In the genomic region with DNA sequence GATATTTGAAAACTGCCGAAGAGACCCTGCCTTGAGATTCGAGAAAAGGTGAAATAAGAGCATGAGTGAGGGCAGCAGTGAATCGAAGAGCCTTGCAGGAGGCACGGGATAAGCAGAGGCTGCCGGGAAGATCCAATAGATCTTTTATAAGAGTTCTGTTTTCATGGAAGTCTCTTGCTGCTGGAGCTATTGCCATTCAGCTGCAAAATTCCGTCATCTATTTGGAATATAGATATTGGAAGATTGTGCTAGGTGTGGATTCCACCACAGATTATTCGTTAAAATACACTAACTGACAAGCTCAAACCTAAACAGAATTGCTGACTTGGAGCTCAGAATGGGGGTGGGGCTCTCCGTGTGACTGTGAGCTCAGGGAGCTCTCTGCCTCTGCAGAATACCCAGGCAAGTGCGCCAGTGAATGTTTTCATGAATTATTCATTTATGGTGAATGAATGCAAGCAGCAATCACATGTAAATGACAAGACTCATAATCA, we compare ENCODE assay signal across 10 cellular contexts.
A peak's percentile ranks its signal among the peaks of the same experiment; 100 is the strongest.
DNase-seq lines count a peak whose midpoint lies in the region; ATAC-seq and TF ChIP-seq lines count a peak whose summit lies in the region.
"Had no signal": no experiment of that assay in that cellular context is flagged by ENCODE, and none has a peak within 500 bp of the region (broad histone marks: within the 10 kb centered on the region; RNA-seq: fewer than 3 reads in every experiment).

No MANE protein-coding gene starts in this region.

- H3K27ac ChIP-seq in esophagus muscularis mucosa (replicated peaks in 1 of 4) (peak overlapping the region in 2 of 4 donors; percentile 32 to 62), Karpas-422 (ENCODE audit: low read length) (no peak overlapping the region)

- H3K4me3 Mint-ChIP-seq in nephron progenitor cell = peak overlapping the region; percentile 74
- H3K4me3 Mint-ChIP-seq in type B pancreatic cell = peak overlapping the region; percentile 42
- H3K4me3 Mint-ChIP-seq: stimulated activated naive CD8-positive, alpha-beta T cell treated with anti-CD3 and anti-CD28 coated beads, Interleukin-15, amount 100 ng/mL, for 72 hours had no signal

- H3K79me2 ChIP-seq in Karpas-422 (ENCODE audit: low read length) = no peaks in the 10 kb centered on the region

- peaks cover 9% of the 10 kb centered on the region for H3K9me3 Mint-ChIP-seq in nephron progenitor cell
- no peaks in the 10 kb centered on the region for H3K9me3 Mint-ChIP-seq in type B pancreatic cell
- H3K9me3 Mint-ChIP-seq: stimulated activated naive CD8-positive, alpha-beta T cell treated with anti-CD3 and anti-CD28 coated beads, Interleukin-15, amount 100 ng/mL, for 72 hours had no signal

- TF ChIP-seq POLR2A in esophagus muscularis mucosa (IDR thresholded peaks at IDR 0.05; ENCODE audit: low read depth) = no peak

- H3K27me3 Mint-ChIP-seq in nephron progenitor cell (ENCODE audit: low read depth, poor library complexity) (peaks cover 4% of the 10 kb centered on the region), type B pancreatic cell (peaks cover 19% of the 10 kb centered on the region)

- no peak overlapping the region for H3K9ac ChIP-seq in Karpas-422 (ENCODE audit: low read length)

- H3K4me1 ChIP-seq in esophagus muscularis mucosa = peaks cover 1 to 30% (median 5%) of the 10 kb centered on the region in 4 donors
- H3K4me1 ChIP-seq in Karpas-422 (ENCODE audit: low read length) = peaks cover 18% of the 10 kb centered on the region

- peaks cover 10% of the 10 kb centered on the region for H3K36me3 Mint-ChIP-seq in nephron progenitor cell (ENCODE audit: low read depth)
- no peaks in the 10 kb centered on the region for H3K36me3 Mint-ChIP-seq in type B pancreatic cell

- TF ChIP-seq CTCF in esophagus muscularis mucosa (IDR thresholded peaks at IDR 0.05) (no peak), nephron progenitor cell (IDR thresholded peaks at IDR 0.05) (no peak), type B pancreatic cell (conservative IDR thresholded peaks at IDR 0.05) (no peak)

- H3K9me2 ChIP-seq in Karpas-422 (replicated peaks; ENCODE audit: insufficient read depth, low read length) = no peaks in the 10 kb centered on the region

- H4K20me1 ChIP-seq in Karpas-422 (ENCODE audit: insufficient read depth, low read depth, low read length) = peaks cover 71% of the 10 kb centered on the region

- H3K27me3 ChIP-seq in esophagus muscularis mucosa (no peaks in the 10 kb centered on the region), Karpas-422 (ENCODE audit: low read length) (no peaks in the 10 kb centered on the region)

- 58% methylated on average over 9 of the region's 9 CpGs for WGBS in esophagus muscularis mucosa

- H3K27ac Mint-ChIP-seq in nephron progenitor cell (peak overlapping the region; percentile 91), type B pancreatic cell (peak overlapping the region; percentile 0)
- H3K27ac Mint-ChIP-seq: stimulated activated naive CD8-positive, alpha-beta T cell treated with anti-CD3 and anti-CD28 coated beads, Interleukin-15, amount 100 ng/mL, for 72 hours had no signal

- no peak overlapping the region for H3K4me2 ChIP-seq in Karpas-422 (ENCODE audit: low read depth, low read length, poor library complexity, severe bottlenecking)

- H3K9me3 ChIP-seq in esophagus muscularis mucosa = no peaks in the 10 kb centered on the region
- no peaks in the 10 kb centered on the region for H3K9me3 ChIP-seq in Karpas-422 (ENCODE audit: low read length)

- no peak overlapping the region for H2AFZ ChIP-seq in Karpas-422 (ENCODE audit: low read length)

- peaks cover 51% of the 10 kb centered on the region for H3K4me1 Mint-ChIP-seq in nephron progenitor cell
- peaks cover 31% of the 10 kb centered on the region for H3K4me1 Mint-ChIP-seq in type B pancreatic cell (ENCODE audit: unreplicated experiment)
- H3K4me1 Mint-ChIP-seq: stimulated activated naive CD8-positive, alpha-beta T cell treated with anti-CD3 and anti-CD28 coated beads, Interleukin-15, amount 100 ng/mL, for 72 hours had no signal

- no peak for ATAC-seq in activated CD4-positive, CD25-positive, alpha-beta regulatory T cell treated with anti-CD3 and anti-CD28 coated beads, Interleukin-2, amount 50 U/mL, for 24 hours
- ATAC-seq in HG02981 (IDR thresholded peaks at IDR 0.05; ENCODE audit: unreplicated experiment) = no peak
- ATAC-seq: stimulated activated naive CD8-positive, alpha-beta T cell treated with anti-CD3 and anti-CD28 coated beads, Interleukin-15, amount 100 ng/mL, for 72 hours had no signal

- DNase-seq in NCI-H446 (lab: John Stamatoyannopoulos, UW) (peak; percentile 7 to 9), esophagus muscularis mucosa (ENCODE audit: extremely low spot score) (no peak), nephron progenitor cell (peak; percentile 45), type B pancreatic cell (ENCODE audit: extremely low spot score, unreplicated experiment) (no peak), Karpas-422 (no peak)
- DNase-seq: activated CD8-positive, alpha-beta memory T cell treated with anti-CD3 and anti-CD28 coated beads, Interleukin-2, amount 50 U/mL, for 4 hours; NCI-H1930; stimulated activated naive CD8-positive, alpha-beta T cell treated with anti-CD3 and anti-CD28 coated beads, Interleukin-15, amount 100 ng/mL, for 72 hours had no signal

- TF ChIP-seq EP300 in esophagus muscularis mucosa (IDR thresholded peaks at IDR 0.05) = no peak

- intact Hi-C loops in esophagus muscularis mucosa (cut with DNase I) = no loop called here

- H3K4me3 ChIP-seq in esophagus muscularis mucosa (peak overlapping the region in 3 of 4 donors; percentile 22 to 38 (median 30)), Karpas-422 (ENCODE audit: low read length) (no peak overlapping the region)

- no peaks in the 10 kb centered on the region for H3K36me3 ChIP-seq in esophagus muscularis mucosa
- no peaks in the 10 kb centered on the region for H3K36me3 ChIP-seq in Karpas-422 (ENCODE audit: insufficient read depth, low read length)

Comparison
In these comparisons a context has a peak if more than half of its experiments do, and no peak if none do; other contexts are left out.
1. DNase-seq: peak in NCI-H446 (2 of 2) and nephron progenitor cell (single experiment); none in esophagus muscularis mucosa (single experiment), type B pancreatic cell (single experiment) and Karpas-422 (single experiment).